Comparison of ENCODE assay signal across 12 cellular contexts in genomic region chr14:105470812-105471771, GRCh38. TPM values are rescaled to one million over a fixed set of nuclear protein-coding genes. Genes with fewer than 3 reads are reported as not detected.
DNase-seq lines count a peak whose midpoint lies in the region; ATAC-seq, FAIRE-seq and TF ChIP-seq lines count a peak whose summit lies in the region.
"Had no signal": no experiment of that assay in that cellular context is flagged by ENCODE, and none has a peak within 500 bp of the region (broad histone marks: within the 10 kb centered on the region; RNA-seq: fewer than 3 reads in every experiment).

No MANE protein-coding gene starts in this region.

- 45% methylated on average over 30 of the region's 30 CpGs for WGBS in right cardiac atrium
- WGBS in small intestine, 3 donors: 67 to 72% (median 69%) methylated on average over 27 to 30 of the region's 30 CpGs

- intact Hi-C loops in right cardiac atrium (cut with DNase I): no loop called here

- no peaks in the 10 kb centered on the region for H3K9me3 Mint-ChIP-seq in type B pancreatic cell
- H3K9me3 Mint-ChIP-seq: activated naive CD4-positive, alpha-beta T cell treated with anti-CD3 and anti-CD28 coated beads, Interleukin-2, amount 50 U/mL, for 72 hours had no signal

- no peaks in the 10 kb centered on the region for H3K27me3 Mint-ChIP-seq in type B pancreatic cell

- H3K4me1 ChIP-seq in right cardiac atrium (ENCODE audit: control insufficient read depth, insufficient read depth, low read length): peaks cover 12% of the 10 kb centered on the region
- H3K4me1 ChIP-seq in small intestine (ENCODE audit: control insufficient read depth in 2 of 2, insufficient read depth in 1 of 2, low read depth in 1 of 2, low read length in 1 of 2): no peaks in the 10 kb centered on the region

- H3K4me1 Mint-ChIP-seq in type B pancreatic cell (ENCODE audit: unreplicated experiment): no peaks in the 10 kb centered on the region

- H3K27ac Mint-ChIP-seq in type B pancreatic cell: no peak overlapping the region
- H3K27ac Mint-ChIP-seq: activated naive CD4-positive, alpha-beta T cell treated with anti-CD3 and anti-CD28 coated beads, Interleukin-2, amount 50 U/mL, for 72 hours had no signal

- ATAC-seq in right cardiac atrium: peak; percentile 0 to 2
- ATAC-seq in HG02798 (IDR thresholded peaks at IDR 0.05; ENCODE audit: poor library complexity, unreplicated experiment): no peak
- ATAC-seq: activated naive CD4-positive, alpha-beta T cell treated with anti-CD3 and anti-CD28 coated beads, Interleukin-2, amount 50 U/mL, for 72 hours had no signal

- DNase-seq in NCI-H82 (lab: John Stamatoyannopoulos, UW): peak; percentile 22
- no peak for DNase-seq in NCI-H82 treated with DMSO at 0.1 percent for 48 hours (lab: John Stamatoyannopoulos, UW; ENCODE audit: unreplicated experiment)
- DNase-seq in WERI-Rb-1: no peak
- peak; percentile 68 to 92 (median 85) for DNase-seq in right cardiac atrium
- no peak for DNase-seq in type B pancreatic cell (ENCODE audit: extremely low spot score, unreplicated experiment)
- DNase-seq in small intestine: no peak
- no peak for DNase-seq in CD1c-positive myeloid dendritic cell (ENCODE audit: extremely low spot score)
- DNase-seq: esophagus squamous epithelium; NK-92 treated with Interleukin-12 subunit alpha and Interleukin-12 subunit beta, amount 100 ng/mL, for 24 hours; stimulated activated CD4-positive, alpha-beta T cell treated with anti-CD3 and anti-CD28 coated beads, Interleukin-4, amount 100 ng/mL, for 4 hours had no signal

- H3K9me3 ChIP-seq in WERI-Rb-1 (ENCODE audit: severe bottlenecking): no peaks in the 10 kb centered on the region
- H3K9me3 ChIP-seq in right cardiac atrium (ENCODE audit: control insufficient read depth, low read length): no peaks in the 10 kb centered on the region
- no peaks in the 10 kb centered on the region for H3K9me3 ChIP-seq in small intestine (ENCODE audit: control insufficient read depth, low read depth)
- H3K9me3 ChIP-seq: esophagus squamous epithelium had no signal

- H3K27ac ChIP-seq in WERI-Rb-1: peak overlapping the region; percentile 26
- H3K27ac ChIP-seq in right cardiac atrium (ENCODE audit: low read length): peak overlapping the region; percentile 51
- H3K27ac ChIP-seq in small intestine (ENCODE audit: low read depth in 1 of 2, low read length in 1 of 2): no peak overlapping the region

- H3K36me3 ChIP-seq in WERI-Rb-1 (peaks cover 24% of the 10 kb centered on the region), small intestine (ENCODE audit: control insufficient read depth in 2 of 2, insufficient read depth in 2 of 2, low read length in 2 of 2) (peaks cover 4 to 7% of the 10 kb centered on the region in 2 donors)

- H3K4me3 ChIP-seq in WERI-Rb-1 (ENCODE audit: low read depth, low read length): no peak overlapping the region
- no peak overlapping the region for H3K4me3 ChIP-seq in right cardiac atrium (ENCODE audit: low read length)
- H3K4me3 ChIP-seq in small intestine (ENCODE audit: low read depth in 1 of 2, low read length in 2 of 2): no peak overlapping the region
- H3K4me3 ChIP-seq: esophagus squamous epithelium had no signal

- H3K36me3 Mint-ChIP-seq in type B pancreatic cell: no peaks in the 10 kb centered on the region
- H3K36me3 Mint-ChIP-seq: activated naive CD4-positive, alpha-beta T cell treated with anti-CD3 and anti-CD28 coated beads, Interleukin-2, amount 50 U/mL, for 72 hours had no signal

- no peak overlapping the region for H3K4me3 Mint-ChIP-seq in type B pancreatic cell

- no peak for FAIRE-seq in small intestine (lab: Jason Lieb, UNC)

- no peaks in the 10 kb centered on the region for H3K27me3 ChIP-seq in WERI-Rb-1 (ENCODE audit: insufficient read depth, low read depth, severe bottlenecking)
- H3K27me3 ChIP-seq in right cardiac atrium (ENCODE audit: control insufficient read depth, insufficient read depth): no peaks in the 10 kb centered on the region
- H3K27me3 ChIP-seq in small intestine (ENCODE audit: control insufficient read depth in 2 of 2, insufficient read depth in 2 of 2, low read length in 2 of 2): peaks cover 3 to 5% of the 10 kb centered on the region in 2 donors

- TF ChIP-seq CTCF in WERI-Rb-1 (IDR thresholded peaks at IDR 0.05; ENCODE audit: low read depth, low read length) (peak; percentile 43; the same call in 1 of the 2 replicates), type B pancreatic cell (conservative IDR thresholded peaks at IDR 0.05) (peak; percentile 58)

RNA-seq across cellular contexts. Expression of gene CRIP2, which starts 3.5 kb away (rescaled TPM):
- total RNA-seq in right cardiac atrium: 1,000 to 10,000 TPM; 1,091 to 1,370 (median 1,238) TPM
- 1,790 TPM for polyA plus RNA-seq in right cardiac atrium
- total RNA-seq in type B pancreatic cell (ENCODE audit: low replicate concordance): 11.2 and 20.3 TPM in 2 replicates
- polyA plus RNA-seq in small intestine: 100 to 1,000 TPM in 1 of 3 donors, 10 to 100 TPM in 1, 1 to 10 TPM in 1; 8.9 to 137 (median 45.1) TPM

RNA-seq across cellular contexts. Expression of gene CRIP1, which starts 15.6 kb away (rescaled TPM):
- 100 to 1,000 TPM; 161 to 218 (median 192) TPM for total RNA-seq in right cardiac atrium
- polyA plus RNA-seq in right cardiac atrium: 243 TPM
- total RNA-seq in type B pancreatic cell (ENCODE audit: low replicate concordance): 5.1 and 15.4 TPM in 2 replicates
- polyA plus RNA-seq in small intestine: 1,000 to 10,000 TPM in 1 of 3 donors, 100 to 1,000 TPM in 2; 150 to 3,839 (median 623) TPM

RNA-seq across cellular contexts. Expression of gene TEDC1, which starts 20.0 kb away (rescaled TPM):
- total RNA-seq in right cardiac atrium (1 to 10 TPM; 5.2 to 6.9 (median 5.8) TPM), type B pancreatic cell (ENCODE audit: low replicate concordance) (11.9 and 22.1 TPM in 2 replicates)
- polyA plus RNA-seq in right cardiac atrium (6.5 TPM), small intestine (10 to 100 TPM; 23.8 to 28.0 (median 23.9) TPM)

RNA-seq across cellular contexts. Expression of gene MTA1, which starts 51.5 kb away (rescaled TPM):
- total RNA-seq in right cardiac atrium: 100 to 1,000 TPM; 121 to 179 (median 157) TPM
- polyA plus RNA-seq in right cardiac atrium: 131 TPM
- total RNA-seq in type B pancreatic cell (ENCODE audit: low replicate concordance): 113 and 194 TPM in 2 replicates
- polyA plus RNA-seq in small intestine: 10 to 100 TPM; 28.4 to 54.9 (median 49.0) TPM

RNA-seq across cellular contexts. Expression of gene TMEM121, which starts 55.3 kb away (rescaled TPM):
- total RNA-seq in right cardiac atrium (1 to 10 TPM; 2.8 to 4.4 (median 3.6) TPM), type B pancreatic cell (ENCODE audit: low replicate concordance) (1.4 and 5.5 TPM in 2 replicates)
- polyA plus RNA-seq in right cardiac atrium (2.3 TPM), small intestine (1 to 10 TPM in 1 of 3 donors, not detected in 2; 2.0 TPM)

Comparison
In these comparisons a context has a peak if more than half of its experiments do, and no peak if none do; other contexts are left out.
1. DNase-seq: peak in NCI-H82 (single experiment) and right cardiac atrium (3 of 3); none in NCI-H82 treated with DMSO at 0.1 percent for 48 hours (single experiment), WERI-Rb-1 (single experiment), type B pancreatic cell (single experiment), small intestine (single experiment) and CD1c-positive myeloid dendritic cell (single experiment).
2. H3K27ac ChIP-seq: peak in WERI-Rb-1 (single experiment) and right cardiac atrium (single experiment); none in small intestine (0 of 2).
3. RNA of gene CRIP2, which starts 3.5 kb away (total RNA-seq): 1,091 to 1,370 TPM in right cardiac atrium; 11.2 to 20.3 TPM in type B pancreatic cell; every median in the first group is over 10 times any median in the second.